ENCODE assay signal across 2 cellular contexts in genomic region chr3:155244206-155244605, GRCh38.
TF ChIP-seq lines count a peak whose summit lies in the region.

No MANE protein-coding gene starts in this region.

TF ChIP-seq in WTC11, 78 proteins besides CTCF, POLR2A, EP300 and RAD21:
- TF ChIP-seq, protein P1, sequence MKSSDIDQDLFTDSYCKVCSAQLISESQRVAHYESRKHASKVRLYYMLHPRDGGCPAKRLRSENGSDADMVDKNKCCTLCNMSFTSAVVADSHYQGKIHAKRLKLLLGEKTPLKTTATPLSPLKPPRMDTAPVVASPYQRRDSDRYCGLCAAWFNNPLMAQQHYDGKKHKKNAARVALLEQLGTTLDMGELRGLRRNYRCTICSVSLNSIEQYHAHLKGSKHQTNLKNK (CRISPR knock-in tag; IDR thresholded peaks at IDR 0.05) = peak; percentile 88; the same call in 1 of the 2 replicates
- TF ChIP-seq ZNF396 (CRISPR knock-in tag; IDR thresholded peaks at IDR 0.05; ENCODE audit: borderline replicate concordance) (no peak), MLX (CRISPR knock-in tag; IDR thresholded peaks at IDR 0.05) (no peak), ZNF281 (CRISPR knock-in tag; IDR thresholded peaks at IDR 0.05) (no peak), PRRX2 (CRISPR knock-in tag; IDR thresholded peaks at IDR 0.05) (no peak)

TF ChIP-seq in SK-N-SH treated with all-trans-retinoic acid at 6 μM for 48 hours, 23 proteins besides CTCF, POLR2A, EP300 and RAD21 (continued from another document):
- TF ChIP-seq PATZ1 (CRISPR knock-in tag; IDR thresholded peaks at IDR 0.05; ENCODE audit: borderline replicate concordance) (no peak), TCF4 (CRISPR knock-in tag; IDR thresholded peaks at IDR 0.05; ENCODE audit: borderline replicate concordance) (no peak), ZNF70 (CRISPR knock-in tag; IDR thresholded peaks at IDR 0.05) (no peak)
